Comparison of ENCODE assay signal across 8 cellular contexts in the genomic region with DNA sequence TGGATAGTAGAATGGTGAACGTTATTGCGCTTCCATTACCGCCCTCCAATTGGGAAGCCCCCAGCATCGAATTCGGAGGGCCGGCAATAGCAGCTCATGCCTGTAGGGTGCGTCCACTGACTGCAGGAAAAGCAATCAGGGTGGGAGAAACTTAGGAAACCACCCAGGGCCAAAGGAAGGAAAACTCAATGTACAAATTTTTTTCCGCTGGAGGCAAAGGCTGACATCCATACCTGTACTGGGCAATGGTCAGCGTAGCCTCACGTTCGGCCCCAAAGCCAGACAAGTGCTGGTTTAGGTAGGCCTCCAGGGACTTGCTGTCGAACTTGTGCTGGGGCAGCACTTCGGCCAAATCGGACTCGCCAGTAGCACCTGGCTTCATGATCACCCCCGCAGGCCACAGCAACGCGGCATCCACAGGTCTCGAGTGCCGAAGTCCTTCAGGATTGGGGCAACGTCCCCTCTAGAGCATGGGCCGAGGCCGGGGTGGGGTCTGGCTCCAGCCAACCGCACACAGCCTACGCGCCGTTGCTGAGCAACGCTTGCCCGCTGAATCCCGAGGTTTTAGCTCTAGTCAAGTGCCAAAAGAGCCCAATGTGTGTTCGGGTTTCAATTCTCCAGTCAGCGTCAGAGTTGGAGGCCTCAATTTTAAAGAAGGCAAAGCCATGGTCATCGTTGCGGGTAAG. TPM values are rescaled to one million over a fixed set of nuclear protein-coding genes. Genes with fewer than 3 reads are reported as not detected.
DNase-seq lines count a peak whose midpoint lies in the region; ATAC-seq and TF ChIP-seq lines count a peak whose summit lies in the region.

A gene with protein sequence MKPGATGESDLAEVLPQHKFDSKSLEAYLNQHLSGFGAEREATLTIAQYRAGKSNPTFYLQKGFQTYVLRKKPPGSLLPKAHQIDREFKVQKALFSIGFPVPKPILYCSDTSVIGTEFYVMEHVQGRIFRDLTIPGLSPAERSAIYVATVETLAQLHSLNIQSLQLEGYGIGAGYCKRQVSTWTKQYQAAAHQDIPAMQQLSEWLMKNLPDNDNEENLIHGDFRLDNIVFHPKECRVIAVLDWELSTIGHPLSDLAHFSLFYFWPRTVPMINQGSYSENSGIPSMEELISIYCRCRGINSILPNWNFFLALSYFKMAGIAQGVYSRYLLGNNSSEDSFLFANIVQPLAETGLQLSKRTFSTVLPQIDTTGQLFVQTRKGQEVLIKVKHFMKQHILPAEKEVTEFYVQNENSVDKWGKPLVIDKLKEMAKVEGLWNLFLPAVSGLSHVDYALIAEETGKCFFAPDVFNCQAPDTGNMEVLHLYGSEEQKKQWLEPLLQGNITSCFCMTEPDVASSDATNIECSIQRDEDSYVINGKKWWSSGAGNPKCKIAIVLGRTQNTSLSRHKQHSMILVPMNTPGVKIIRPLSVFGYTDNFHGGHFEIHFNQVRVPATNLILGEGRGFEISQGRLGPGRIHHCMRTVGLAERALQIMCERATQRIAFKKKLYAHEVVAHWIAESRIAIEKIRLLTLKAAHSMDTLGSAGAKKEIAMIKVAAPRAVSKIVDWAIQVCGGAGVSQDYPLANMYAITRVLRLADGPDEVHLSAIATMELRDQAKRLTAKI (minus strand): TSS at position 440 of the 686 bp plus-strand sequence. CDS start 58 bp downstream, at position 382.

- intact Hi-C loops in esophagus muscularis mucosa (cut with DNase I): loop anchor here (5.0 kb wide), 1 partner anchor 63 kb away; a partner anchor contains a TSS

- no peak for TF ChIP-seq POLR2A in esophagus muscularis mucosa (IDR thresholded peaks at IDR 0.05; ENCODE audit: low read depth)

- no peaks in the 10 kb centered on the region for H3K27me3 Mint-ChIP-seq in activated T-cell treated with anti-CD3 and anti-CD28 coated beads, Interleukin-2, amount 50 U/mL, for 24 hours

- H3K27me3 ChIP-seq in esophagus muscularis mucosa (no peaks in the 10 kb centered on the region), mucosa of rectum (ENCODE audit: control insufficient read depth in 2 of 2, insufficient read depth in 2 of 2, low read length in 2 of 2) (no peaks in the 10 kb centered on the region)

- peak; percentile 93 for DNase-seq in DMS 273 (lab: John Stamatoyannopoulos, UW; ENCODE audit: unreplicated experiment)
- DNase-seq in NCI-H82 (lab: John Stamatoyannopoulos, UW): peak; percentile 87
- peak; percentile 62 for DNase-seq in activated T-cell treated with anti-CD3 and anti-CD28 coated beads, Interleukin-2, amount 50 U/mL, for 24 hours
- DNase-seq in esophagus muscularis mucosa (ENCODE audit: extremely low spot score): peak; percentile 93
- DNase-seq in stromal cell of bone marrow (ENCODE audit: low read depth): peak; percentile 76

- H3K4me1 Mint-ChIP-seq in activated T-cell treated with anti-CD3 and anti-CD28 coated beads, Interleukin-2, amount 50 U/mL, for 24 hours (ENCODE audit: low read depth): peaks cover 58% of the 10 kb centered on the region

- H3K27ac Mint-ChIP-seq in activated T-cell treated with anti-CD3 and anti-CD28 coated beads, Interleukin-2, amount 50 U/mL, for 24 hours: peak within 1 kb of the TSS; percentile 98

- H3K4me1 ChIP-seq in esophagus muscularis mucosa (peaks cover 45 to 70% (median 57%) of the 10 kb centered on the region in 4 donors), mucosa of rectum (ENCODE audit: control insufficient read depth in 2 of 2, insufficient read depth in 2 of 2, low read length in 2 of 2) (peaks cover 14 to 20% of the 10 kb centered on the region in 2 donors)

- peak within 1 kb of the TSS; percentile 97 for H3K4me3 Mint-ChIP-seq in activated T-cell treated with anti-CD3 and anti-CD28 coated beads, Interleukin-2, amount 50 U/mL, for 24 hours

- peak within 1 kb of the TSS; percentile 80 to 94 for H3K9ac ChIP-seq in mucosa of rectum (ENCODE audit: low read depth in 1 of 2, low read length in 2 of 2)

- 0% methylated on average over 24 of the region's 34 CpGs for WGBS in esophagus muscularis mucosa

- H3K27ac ChIP-seq in esophagus muscularis mucosa (replicated peaks in 1 of 4): peak within 1 kb of the TSS; percentile 90 to 96 (median 92)
- peak within 1 kb of the TSS; percentile 81 to 89 for H3K27ac ChIP-seq in mucosa of rectum (ENCODE audit: low read depth in 2 of 2, low read length in 2 of 2)

- H3K4me3 ChIP-seq in esophagus muscularis mucosa: peak within 1 kb of the TSS; percentile 76 to 96 (median 86)
- peak within 1 kb of the TSS; percentile 87 to 97 for H3K4me3 ChIP-seq in mucosa of rectum (ENCODE audit: low read length in 2 of 2)

- H3K36me3 Mint-ChIP-seq in activated T-cell treated with anti-CD3 and anti-CD28 coated beads, Interleukin-2, amount 50 U/mL, for 24 hours (ENCODE audit: low read depth): peaks cover 50% of the 10 kb centered on the region

- H3K36me3 ChIP-seq in esophagus muscularis mucosa (no peaks in the 10 kb centered on the region), mucosa of rectum (ENCODE audit: control insufficient read depth in 2 of 2, insufficient read depth in 2 of 2, low read length in 2 of 2) (no peaks in the 10 kb centered on the region)

- H3K9me3 ChIP-seq in esophagus muscularis mucosa (no peaks in the 10 kb centered on the region), mucosa of rectum (ENCODE audit: control insufficient read depth in 2 of 2, low read length in 2 of 2) (no peaks in the 10 kb centered on the region)

- no peaks in the 10 kb centered on the region for H3K9me3 Mint-ChIP-seq in activated T-cell treated with anti-CD3 and anti-CD28 coated beads, Interleukin-2, amount 50 U/mL, for 24 hours

- ATAC-seq in GM19438 (IDR thresholded peaks at IDR 0.05; ENCODE audit: low read depth, unreplicated experiment): peak; percentile 54
- peak; percentile 41 for ATAC-seq in HG03520 (IDR thresholded peaks at IDR 0.05; ENCODE audit: unreplicated experiment)

- TF ChIP-seq EP300 in esophagus muscularis mucosa (IDR thresholded peaks at IDR 0.05): no peak

- peak; percentile 53 to 84 (median 54) for TF ChIP-seq CTCF in esophagus muscularis mucosa (IDR thresholded peaks at IDR 0.05)

RNA-seq across cellular contexts. Expression of the gene that starts here (rescaled TPM):
- total RNA-seq in esophagus muscularis mucosa: 10 to 100 TPM; 14.1 to 26.6 (median 17.2) TPM

Comparison
In these comparisons a context has a peak if more than half of its experiments do, and no peak if none do; other contexts are left out.
1. Peak in every context shown above with its lines: DNase-seq, ATAC-seq, H3K4me3 ChIP-seq and H3K27ac ChIP-seq.